ENCODE assay signal across 18 cellular contexts in genomic region chr12:56260380-56260779, GRCh38. TPM values are rescaled to one million over a fixed set of nuclear protein-coding genes. Genes with fewer than 3 reads are reported as not detected.
"Had no signal": no experiment of that assay in that cellular context is flagged by ENCODE, and none has a peak within 500 bp of the region (broad histone marks: within the 10 kb centered on the region; RNA-seq: fewer than 3 reads in every experiment).

No MANE protein-coding gene starts in this region.

- H3K9me3 ChIP-seq: tibial artery, uterus had no signal

- H3K4me3 Mint-ChIP-seq: dendritic cell treated with granulocyte-macrophage colony-stimulating factor and Interleukin-4, amounts not matched to agents 40 ng/mL and 50 ng/mL, for 4 days; stimulated activated memory B cell treated with anti-CD40 and anti-IgM and Interleukin-4, amounts not matched to agents 10 μg/mL and 1 μg/mL and 100 μg/mL, for 72 hours had no signal

- H3K4me3 ChIP-seq: tibial artery, uterus had no signal

- DNase-seq: activated effector memory CD4-positive, alpha-beta T cell treated with anti-CD3 and anti-CD28 coated beads, Interleukin-2, amount 50 U/mL, for 16 hours; cerebellar nuclear complex; effector memory CD4-positive, alpha-beta T cell; foreskin keratinocyte; mesendoderm; retina; stimulated activated CD4-positive, alpha-beta T cell treated with anti-CD3 and anti-CD28 coated beads, Interleukin-2, amount 100 ng/mL, for 48 hours; SW 1271; T-helper 9 cell; tibial artery; uterus had no signal

- H3K27me3 ChIP-seq: foreskin keratinocyte, tibial artery, uterus had no signal

- H3K9me3 Mint-ChIP-seq: dendritic cell treated with granulocyte-macrophage colony-stimulating factor and Interleukin-4, amounts not matched to agents 40 ng/mL and 50 ng/mL, for 4 days; stimulated activated memory B cell treated with anti-CD40 and anti-IgM and Interleukin-4, amounts not matched to agents 10 μg/mL and 1 μg/mL and 100 μg/mL, for 72 hours had no signal

- H3K27ac ChIP-seq: foreskin keratinocyte, parathyroid adenoma, tibial artery, uterus had no signal

- H3K27me3 Mint-ChIP-seq: activated naive CD8-positive, alpha-beta T cell; dendritic cell treated with granulocyte-macrophage colony-stimulating factor and Interleukin-4, amounts not matched to agents 40 ng/mL and 50 ng/mL, for 4 days; stimulated activated memory B cell treated with anti-CD40 and anti-IgM and Interleukin-4, amounts not matched to agents 10 μg/mL and 1 μg/mL and 100 μg/mL, for 72 hours had no signal

- H3K36me3 ChIP-seq: uterus had no signal

- H3K36me3 Mint-ChIP-seq: activated naive CD8-positive, alpha-beta T cell had no signal

- H3K27ac Mint-ChIP-seq: activated naive CD8-positive, alpha-beta T cell; dendritic cell treated with granulocyte-macrophage colony-stimulating factor and Interleukin-4, amounts not matched to agents 40 ng/mL and 50 ng/mL, for 4 days; stimulated activated memory B cell treated with anti-CD40 and anti-IgM and Interleukin-4, amounts not matched to agents 10 μg/mL and 1 μg/mL and 100 μg/mL, for 72 hours had no signal

- ATAC-seq: activated CD4-positive, CD25-positive, alpha-beta regulatory T cell treated with anti-CD3 and anti-CD28 coated beads, Interleukin-2, amount 50 U/mL, for 24 hours; foreskin keratinocyte; stimulated activated memory B cell treated with anti-CD40 and anti-IgM and Interleukin-4, amounts not matched to agents 10 μg/mL and 1 μg/mL and 100 μg/mL, for 72 hours had no signal

RNA-seq across cellular contexts. Expression of gene SLC39A5, which starts 30.5 kb away (rescaled TPM):
- total RNA-seq: lower leg skin, subcutaneous adipose tissue had no signal
